ENCODE assay signal across 12 cellular contexts in the genomic region with DNA sequence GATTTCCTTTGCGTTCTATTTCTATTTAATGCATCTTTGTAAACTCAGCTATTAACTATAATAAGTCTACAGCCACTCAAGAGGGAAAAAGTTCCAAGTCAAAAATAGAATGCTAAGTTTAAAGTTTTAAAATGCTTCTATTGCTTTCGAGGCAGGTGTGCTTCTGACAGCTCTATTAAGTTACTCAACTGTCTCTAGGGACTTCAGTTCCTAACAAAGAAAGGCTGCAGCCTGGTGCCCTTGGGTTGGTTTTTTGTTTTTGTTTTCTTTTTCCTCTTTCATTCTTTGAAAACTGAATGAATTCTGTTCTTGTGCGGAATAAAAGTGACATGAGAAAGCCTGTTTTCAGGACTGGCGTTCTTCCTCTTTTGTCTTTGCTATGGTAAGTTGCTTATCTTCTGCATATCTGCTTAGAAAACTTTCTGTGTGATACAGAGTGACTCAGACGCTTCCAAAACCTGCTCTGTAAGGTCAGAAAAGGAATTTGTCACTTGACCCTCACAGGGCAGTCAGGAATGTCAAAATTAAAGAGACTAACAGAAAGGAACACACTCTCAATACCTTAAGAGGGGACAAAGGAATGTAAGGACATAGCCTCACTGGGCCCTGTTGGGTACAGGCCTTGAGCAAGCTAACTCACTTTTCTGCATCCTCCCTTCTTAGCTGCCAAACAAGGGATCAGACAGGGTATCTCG. TPM values are rescaled to one million over a fixed set of nuclear protein-coding genes. Genes with fewer than 3 reads are reported as not detected.
A peak's percentile ranks its signal among the peaks of the same experiment; 100 is the strongest.
DNase-seq lines count a peak whose midpoint lies in the region; ATAC-seq, FAIRE-seq and TF ChIP-seq lines count a peak whose summit lies in the region.
"Had no signal": no experiment of that assay in that cellular context is flagged by ENCODE, and none has a peak within 500 bp of the region (broad histone marks: within the 10 kb centered on the region; RNA-seq: fewer than 3 reads in every experiment).

No MANE protein-coding gene starts in this region.

- ATAC-seq in GM21529 (IDR thresholded peaks at IDR 0.05; ENCODE audit: unreplicated experiment) (no peak), GM18519 (IDR thresholded peaks at IDR 0.05; ENCODE audit: low FRiP score, unreplicated experiment) (no peak)

- H3K27me3 Mint-ChIP-seq in endothelial cell (ENCODE audit: unreplicated experiment): peaks cover 3% of the 10 kb centered on the region

- peaks cover 25% of the 10 kb centered on the region for H3K4me1 Mint-ChIP-seq in endothelial cell (ENCODE audit: unreplicated experiment)

- no peak overlapping the region for H3K4me3 Mint-ChIP-seq in endothelial cell (ENCODE audit: unreplicated experiment)

- H3K4me1 ChIP-seq in ES-I3 (ENCODE audit: insufficient read depth, low read length) (peaks cover 55% of the 10 kb centered on the region), mucosa of stomach (ENCODE audit: control insufficient read depth, insufficient read depth, low read length) (peaks cover 47% of the 10 kb centered on the region)
- H3K4me1 ChIP-seq: prostate gland had no signal

- no peak overlapping the region for H3K4me3 ChIP-seq in mucosa of stomach (ENCODE audit: low read length)
- H3K4me3 ChIP-seq: prostate gland had no signal

- H3K36me3 ChIP-seq in ES-I3 (ENCODE audit: insufficient read depth, low read length): no peaks in the 10 kb centered on the region
- no peaks in the 10 kb centered on the region for H3K36me3 ChIP-seq in mucosa of stomach (ENCODE audit: control insufficient read depth, insufficient read depth, low read length)
- H3K36me3 ChIP-seq: prostate gland had no signal

- TF ChIP-seq CTCF in endothelial cell (IDR thresholded peaks at IDR 0.05; ENCODE audit: unreplicated experiment): no peak

- no peaks in the 10 kb centered on the region for H3K27me3 ChIP-seq in mucosa of stomach (ENCODE audit: control insufficient read depth, insufficient read depth, low read length)

- H3K27ac Mint-ChIP-seq in endothelial cell (ENCODE audit: unreplicated experiment): peak overlapping the region; percentile 96

- H3K9ac ChIP-seq in ES-I3 (ENCODE audit: low read depth, low read length): peak overlapping the region; percentile 28; the same call in 1 of the 2 replicates
- peak overlapping the region; percentile 32 for H3K9ac ChIP-seq in mucosa of stomach (ENCODE audit: low read length)

- no peaks in the 10 kb centered on the region for H3K9me3 Mint-ChIP-seq in endothelial cell (ENCODE audit: unreplicated experiment)

- DNase-seq in LHCN-M2 (ENCODE audit: low read depth) (peak; percentile 50), endothelial cell (ENCODE audit: low spot score) (no peak), mucosa of gallbladder (ENCODE audit: low spot score) (no peak), frontal cortex (ENCODE audit: low spot score in 2 of 2) (no peak)
- DNase-seq: activated naive CD4-positive, alpha-beta T cell; DMS153; NCI-H446 treated with DMSO at 0.1 percent for 48 hours had no signal

- H3K36me3 Mint-ChIP-seq in endothelial cell (ENCODE audit: low read depth, unreplicated experiment): no peaks in the 10 kb centered on the region

- H3K9me3 ChIP-seq in ES-I3 (ENCODE audit: control insufficient read depth, insufficient read depth, low read length): no peaks in the 10 kb centered on the region
- H3K9me3 ChIP-seq in mucosa of stomach (ENCODE audit: control insufficient read depth, low read length): no peaks in the 10 kb centered on the region
- H3K9me3 ChIP-seq: prostate gland had no signal

- no peak for FAIRE-seq in frontal cortex (lab: Jason Lieb, UNC)

RNA-seq across cellular contexts. Expression of gene NHSL1, which starts 56.1 kb away (rescaled TPM):
- total RNA-seq in LHCN-M2 (2014; rRNA removed): 12.4 and 21.4 TPM in 2 replicates
- polyA plus RNA-seq in LHCN-M2 (2012): 3.9 TPM
- total RNA-seq in endothelial cell (ENCODE audit: unreplicated experiment): 72.3 TPM
- total RNA-seq in mucosa of gallbladder: 44.3 TPM
- total RNA-seq in frontal cortex: 71.3 TPM
